ENCODE assay signal across 17 cellular contexts in genomic region chr4:111020961-111021360, GRCh38.
A peak's percentile ranks its signal among the peaks of the same experiment; 100 is the strongest.
DNase-seq lines count a peak whose midpoint lies in the region; TF ChIP-seq lines count a peak whose summit lies in the region.
"Had no signal": no experiment of that assay in that cellular context is flagged by ENCODE, and none has a peak within 500 bp of the region (broad histone marks: within the 10 kb centered on the region; RNA-seq: fewer than 3 reads in every experiment).

No MANE protein-coding gene starts in this region.

- TF ChIP-seq POLR2A in suprapubic skin (IDR thresholded peaks at IDR 0.05) = no peak

- H3K4me3 ChIP-seq in suprapubic skin = no peak overlapping the region
- H3K4me3 ChIP-seq: A549, GM12878, GM23338 had no signal

- DNase-seq in DMS53 (lab: John Stamatoyannopoulos, UW) = peak; percentile 31
- peak; percentile 47 for DNase-seq in ELF-1 (ENCODE audit: low read depth, low spot score)
- peak; percentile 1 for DNase-seq in NCI-H748 treated with DMSO at 0.1 percent for 48 hours (lab: John Stamatoyannopoulos, UW)
- peak; percentile 75 for DNase-seq in islet precursor cell
- DNase-seq in suprapubic skin (ENCODE audit: low spot score in 2 of 2) = no peak
- no peak for DNase-seq in activated naive CD4-positive, alpha-beta T cell (lab: John Stamatoyannopoulos, UW)
- DNase-seq in inferior parietal cortex (ENCODE audit: extremely low spot score) = no peak
- DNase-seq in hippocampal formation (lab: John Stamatoyannopoulos, UW) = no peak
- DNase-seq: BE2C; CD4-positive, alpha-beta memory T cell; DMS153; H7; IMR-90 had no signal

- H3K4me1 ChIP-seq in suprapubic skin = no peaks in the 10 kb centered on the region
- H3K4me1 ChIP-seq: A549, BE2C had no signal

- H3K9me3 ChIP-seq in suprapubic skin = no peaks in the 10 kb centered on the region
- H3K9me3 ChIP-seq: A549, BE2C had no signal

- H3K27me3 ChIP-seq in suprapubic skin = no peaks in the 10 kb centered on the region

- 48% methylated on average over 2 of the region's 2 CpGs for WGBS in suprapubic skin

- no peak for TF ChIP-seq CTCF in suprapubic skin (IDR thresholded peaks at IDR 0.05)

- H3K36me3 ChIP-seq in suprapubic skin = no peaks in the 10 kb centered on the region
- H3K36me3 ChIP-seq: BE2C had no signal

- TF ChIP-seq EP300 in suprapubic skin (IDR thresholded peaks at IDR 0.05) = no peak

- H3K27ac ChIP-seq in suprapubic skin = no peak overlapping the region
- H3K27ac ChIP-seq: A549, C4-2B had no signal

Comparison
In these comparisons a context has a peak if more than half of its experiments do, and no peak if none do; other contexts are left out.
1. DNase-seq: peak in DMS53 (single experiment), ELF-1 (single experiment), NCI-H748 treated with DMSO at 0.1 percent for 48 hours (single experiment) and islet precursor cell (single experiment); none in suprapubic skin (0 of 2), activated naive CD4-positive, alpha-beta T cell (0 of 4), inferior parietal cortex (single experiment) and hippocampal formation (0 of 2).